In the genomic region with DNA sequence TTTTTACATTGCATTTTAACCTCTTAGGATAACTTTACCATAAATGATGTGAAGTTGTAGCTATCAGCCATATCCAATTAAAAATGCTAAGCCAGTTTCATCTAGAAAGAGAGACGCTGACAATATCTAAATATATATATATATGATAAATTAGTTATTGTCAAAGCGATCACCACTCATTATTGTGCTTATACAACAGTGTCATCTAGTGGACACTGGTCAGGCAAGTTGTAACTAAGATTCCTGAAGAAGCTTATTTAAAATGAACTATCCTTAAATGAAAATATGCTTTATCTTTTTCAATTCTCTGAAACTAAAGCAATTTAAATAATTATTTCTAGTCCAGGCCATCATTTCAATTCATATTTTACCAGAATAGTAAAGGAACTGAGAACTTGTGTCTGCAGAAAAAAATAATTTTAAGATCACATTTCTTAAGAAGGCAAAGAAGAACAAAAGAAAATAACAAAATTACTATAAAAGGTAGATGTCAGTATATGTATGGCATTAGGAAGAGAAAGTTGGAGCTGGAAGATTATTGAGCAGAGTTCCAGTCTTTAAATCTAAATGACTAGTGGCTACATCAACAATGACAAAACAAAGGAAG, we compare ENCODE assay signal across 8 cellular contexts.
DNase-seq lines count a peak whose midpoint lies in the region; ATAC-seq, FAIRE-seq and TF ChIP-seq lines count a peak whose summit lies in the region.

No MANE protein-coding gene starts in this region.

- DNase-seq in natural killer cell: no peak
- DNase-seq in natural killer cell treated with Interleukin-12 subunit alpha and Interleukin-12 subunit beta and Interleukin-15 and Interleukin-18, amount 100 ng/mL, for 72 hours (ENCODE audit: low spot score): no peak
- DNase-seq in NCI-H2107 (lab: John Stamatoyannopoulos, UW): peak; percentile 38
- peak; percentile 10 for DNase-seq in HepG2 (ENCODE audit: low spot score)
- no peak for DNase-seq in activated CD8-positive, alpha-beta memory T cell treated with anti-CD3 and anti-CD28 coated beads, Interleukin-2, amount 50 U/mL, for 48 hours
- no peak for DNase-seq in T-cell

- H3K4me3 ChIP-seq in HepG2 (replicated peaks in 1 of 3; ENCODE audit: insufficient read depth in 1 of 3, low read depth in 2 of 3, low read length in 3 of 3): no peak overlapping the region

- no peaks in the 10 kb centered on the region for H3K27me3 ChIP-seq in HepG2 (ENCODE audit: control insufficient read depth in 1 of 2, insufficient read depth in 2 of 2, low read length in 2 of 2)

- H3K27ac ChIP-seq in HepG2 (ENCODE audit: extremely low read length, insufficient read depth, low read length): no peak overlapping the region

- POLR2A ChIA-PET in HepG2 (lab: Yijun Ruan, JAX): no interaction called here
- POLR2A ChIA-PET in T-cell (lab: Charles Lee): interaction anchor here in 1 of 2 donors (0.6 kb wide), 1 partner anchor 1790 kb away, joined by 19 read pairs; no protein-coding TSS in a partner anchor

- peak in 1 of 3 donors; percentile 66 for ATAC-seq in natural killer cell
- no peak for ATAC-seq in natural killer cell treated with Interleukin-12 subunit alpha and Interleukin-12 subunit beta and Interleukin-15 and Interleukin-18, amount 100 ng/mL, for 72 hours
- no peak for ATAC-seq in HepG2
- no peak for ATAC-seq in T-cell (replicated peaks in 1 of 4)
- ATAC-seq in GM19455 (IDR thresholded peaks at IDR 0.05; ENCODE audit: unreplicated experiment): no peak

- no peak for TF ChIP-seq RAD21 in HepG2 (CRISPR knock-in tag; IDR thresholded peaks at IDR 0.05)

- TF ChIP-seq EP300 in HepG2 (IDR thresholded peaks at IDR 0.05; ENCODE audit: low read depth in 2 of 2, low read length in 2 of 2) (no peak), HepG2 (CRISPR knock-in tag; IDR thresholded peaks at IDR 0.05; ENCODE audit: borderline replicate concordance) (no peak)

- no peaks in the 10 kb centered on the region for H3K4me1 ChIP-seq in HepG2 (ENCODE audit: insufficient read depth, low read length)

- in situ Hi-C loops in HepG2 (cut with HindIII; ENCODE audit: extremely low pct_ligation_motif_present, low pct_unique_long_range_greater_than_20kb): no loop called here

- H3K9ac ChIP-seq in HepG2 (ENCODE audit: insufficient read depth, low read depth, low read length): no peak overlapping the region

- H4K20me1 ChIP-seq in HepG2 (ENCODE audit: insufficient read depth, low read length): no peaks in the 10 kb centered on the region

- BruUV-seq in HepG2 (replicated peaks; lab: Mats Ljungman, UMichigan): no TSS peak

- H3K36me3 ChIP-seq in HepG2 (replicated peaks in 1 of 2; ENCODE audit: control insufficient read depth in 1 of 2, insufficient read depth in 2 of 2, low read length in 2 of 2): no peaks in the 10 kb centered on the region

- H3K27ac Mint-ChIP-seq in natural killer cell: no peak overlapping the region
- H3K27ac Mint-ChIP-seq in natural killer cell treated with Interleukin-12 subunit alpha and Interleukin-12 subunit beta and Interleukin-15 and Interleukin-18, amount 100 ng/mL, for 72 hours: no peak overlapping the region
- H3K27ac Mint-ChIP-seq in brain: peak overlapping the region in 2 of 5 experiments; percentile 78 to 85
- no peak overlapping the region for H3K27ac Mint-ChIP-seq in T-cell

- intact Hi-C loops in natural killer cell (cut with micrococcal nuclease): loop anchor here (1.0 to 5.0 kb wide), 3 partner anchors 413 to 1502 kb away; no protein-coding TSS in a partner anchor
- intact Hi-C loops in HepG2 (cut with micrococcal nuclease; ENCODE audit: unreplicated experiment): loop anchor here (5.0 kb wide), 2 partner anchors 416 to 801 kb away; no protein-coding TSS in a partner anchor

- H3K9me3 ChIP-seq in HepG2 (ENCODE audit: low read length): no peaks in the 10 kb centered on the region

- TF ChIP-seq CTCF in natural killer cell (IDR thresholded peaks at IDR 0.05) (peak; percentile 99), brain (conservative IDR thresholded peaks at IDR 0.05) (peak; percentile 92 to 94), HepG2 (CRISPR knock-in tag; IDR thresholded peaks at IDR 0.05) (peak; percentile 52)

- FAIRE-seq in HepG2 (lab: Jason Lieb, UNC): no peak

- H3K36me3 Mint-ChIP-seq in natural killer cell (no peaks in the 10 kb centered on the region), brain (no peaks in the 10 kb centered on the region), T-cell (no peaks in the 10 kb centered on the region)
- no peaks in the 10 kb centered on the region for H3K36me3 Mint-ChIP-seq in natural killer cell treated with Interleukin-12 subunit alpha and Interleukin-12 subunit beta and Interleukin-15 and Interleukin-18, amount 100 ng/mL, for 72 hours

- H3K4me1 Mint-ChIP-seq in natural killer cell (peaks cover 6 to 18% of the 10 kb centered on the region in 2 donors), brain (peaks cover 20% of the 10 kb centered on the region), T-cell (no peaks in the 10 kb centered on the region)
- H3K4me1 Mint-ChIP-seq in natural killer cell treated with Interleukin-12 subunit alpha and Interleukin-12 subunit beta and Interleukin-15 and Interleukin-18, amount 100 ng/mL, for 72 hours (ENCODE audit: low read depth in 2 of 2): peaks cover 0 to 4% of the 10 kb centered on the region in 2 donors

- H3K4me3 Mint-ChIP-seq in natural killer cell (no peak overlapping the region), brain (no peak overlapping the region), T-cell (no peak overlapping the region)
- H3K4me3 Mint-ChIP-seq in natural killer cell treated with Interleukin-12 subunit alpha and Interleukin-12 subunit beta and Interleukin-15 and Interleukin-18, amount 100 ng/mL, for 72 hours: no peak overlapping the region

- WGBS in HepG2 (ENCODE audit: low lambda C conversion rate): 8% methylated on average over 2 of the region's 2 CpGs

- no peaks in the 10 kb centered on the region for H3K9me3 Mint-ChIP-seq in natural killer cell
- no peaks in the 10 kb centered on the region for H3K9me3 Mint-ChIP-seq in natural killer cell treated with Interleukin-12 subunit alpha and Interleukin-12 subunit beta and Interleukin-15 and Interleukin-18, amount 100 ng/mL, for 72 hours
- H3K9me3 Mint-ChIP-seq in brain: no peaks in the 10 kb centered on the region
- no peaks in the 10 kb centered on the region for H3K9me3 Mint-ChIP-seq in T-cell

- no peak overlapping the region for H3K4me2 ChIP-seq in HepG2 (ENCODE audit: low read depth, low read length)

- CTCF ChIA-PET in HepG2 (lab: Yijun Ruan, JAX; ENCODE audit: low intra/inter-chr PET ratio, low total read pairs): interaction anchor here (2.0 kb wide), 1 partner anchor 1502 kb away, joined by 5 read pairs; no protein-coding TSS in a partner anchor
- CTCF ChIA-PET in T-cell (lab: Charles Lee): interaction anchor here in 1 of 2 donors (0.9 to 1.4 kb wide), 4 partner anchors 421 to 1507 kb away, joined by 3 to 6 read pairs (median 4); no protein-coding TSS in a partner anchor

- peaks cover 2 to 7% of the 10 kb centered on the region in 2 donors for H3K27me3 Mint-ChIP-seq in natural killer cell (ENCODE audit: low read depth in 2 of 2)
- H3K27me3 Mint-ChIP-seq in natural killer cell treated with Interleukin-12 subunit alpha and Interleukin-12 subunit beta and Interleukin-15 and Interleukin-18, amount 100 ng/mL, for 72 hours: peaks cover 0 to 4% of the 10 kb centered on the region in 2 donors
- no peaks in the 10 kb centered on the region for H3K27me3 Mint-ChIP-seq in brain
- H3K27me3 Mint-ChIP-seq in T-cell: no peaks in the 10 kb centered on the region

- no peaks in the 10 kb centered on the region for H3K79me2 ChIP-seq in HepG2 (ENCODE audit: insufficient read depth, low read length)

- H2AFZ ChIP-seq in HepG2 (ENCODE audit: low read length): no peak overlapping the region

- no peak for TF ChIP-seq POLR2A in HepG2 (IDR thresholded peaks at IDR 0.05; ENCODE audit: insufficient read depth in 1 of 2, low read depth in 2 of 2, low read length in 2 of 2)

TF ChIP-seq in HepG2, 621 proteins besides CTCF, POLR2A, EP300 and RAD21:
- TF ChIP-seq STAG1 (CRISPR knock-in tag; IDR thresholded peaks at IDR 0.05) (peak; percentile 61), ZNF557 (CRISPR knock-in tag; IDR thresholded peaks at IDR 0.05) (no peak)

Comparison
In these comparisons a context has a peak if more than half of its experiments do, and no peak if none do; other contexts are left out.
1. DNase-seq: peak in NCI-H2107 (single experiment) and HepG2 (single experiment); none in natural killer cell (single experiment), natural killer cell treated with Interleukin-12 subunit alpha and Interleukin-12 subunit beta and Interleukin-15 and Interleukin-18, amount 100 ng/mL, for 72 hours (single experiment), activated CD8-positive, alpha-beta memory T cell treated with anti-CD3 and anti-CD28 coated beads, Interleukin-2, amount 50 U/mL, for 48 hours (single experiment) and T-cell (0 of 34).
2. Peak in every context shown above with its lines, with median percentiles within 50 percentile points of each other: CTCF ChIP-seq.